ENCODE assay signal across 2 cellular contexts in the genomic region with DNA sequence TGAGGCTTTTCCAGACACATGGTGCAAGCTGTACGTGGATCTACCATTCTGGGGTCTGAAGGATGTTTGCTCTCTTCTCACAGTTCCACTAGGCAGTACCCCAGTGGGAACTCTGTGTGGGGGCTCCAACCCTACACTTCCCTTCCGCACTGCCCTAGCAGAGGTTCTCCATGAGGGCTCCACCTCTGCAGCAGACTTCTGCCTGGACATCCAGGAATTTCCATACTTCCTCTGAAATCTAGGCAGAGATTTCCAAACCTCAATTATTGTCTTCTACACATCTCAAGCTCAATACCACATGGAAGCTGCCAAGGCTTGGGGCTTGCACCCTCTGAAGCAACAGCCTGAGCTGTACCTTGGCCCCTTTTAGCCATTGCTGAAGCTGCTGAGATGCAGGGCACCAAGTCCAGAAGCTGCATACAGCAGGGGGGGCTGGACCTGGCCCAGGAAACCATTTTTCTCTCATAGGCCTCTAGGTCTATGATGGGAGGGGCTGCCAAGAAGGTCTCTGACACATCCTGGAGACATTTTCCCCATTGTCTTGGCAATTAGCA.
TF ChIP-seq lines count a peak whose summit lies in the region.

No MANE protein-coding gene starts in this region.

TF ChIP-seq in HepG2, 621 proteins besides CTCF, POLR2A, EP300 and RAD21:
- TF ChIP-seq HNRNPH1 (optimal IDR thresholded peaks at IDR 0.05; ENCODE audit: low read depth, low read length) (no peak), TEAD3 (CRISPR knock-in tag; optimal IDR thresholded peaks at IDR 0.05; ENCODE audit: borderline replicate concordance) (peak; percentile 11), TOPORS (CRISPR knock-in tag; IDR thresholded peaks at IDR 0.05) (peak; percentile 88), KDM3A (CRISPR knock-in tag; IDR thresholded peaks at IDR 0.05; ENCODE audit: low read depth) (no peak), CBX5 (CRISPR knock-in tag; IDR thresholded peaks at IDR 0.05; ENCODE audit: borderline replicate concordance) (0 out of 2 replicates have a peak, but pooled peaks have one; percentile 40)
- TF ChIP-seq, protein P1, sequence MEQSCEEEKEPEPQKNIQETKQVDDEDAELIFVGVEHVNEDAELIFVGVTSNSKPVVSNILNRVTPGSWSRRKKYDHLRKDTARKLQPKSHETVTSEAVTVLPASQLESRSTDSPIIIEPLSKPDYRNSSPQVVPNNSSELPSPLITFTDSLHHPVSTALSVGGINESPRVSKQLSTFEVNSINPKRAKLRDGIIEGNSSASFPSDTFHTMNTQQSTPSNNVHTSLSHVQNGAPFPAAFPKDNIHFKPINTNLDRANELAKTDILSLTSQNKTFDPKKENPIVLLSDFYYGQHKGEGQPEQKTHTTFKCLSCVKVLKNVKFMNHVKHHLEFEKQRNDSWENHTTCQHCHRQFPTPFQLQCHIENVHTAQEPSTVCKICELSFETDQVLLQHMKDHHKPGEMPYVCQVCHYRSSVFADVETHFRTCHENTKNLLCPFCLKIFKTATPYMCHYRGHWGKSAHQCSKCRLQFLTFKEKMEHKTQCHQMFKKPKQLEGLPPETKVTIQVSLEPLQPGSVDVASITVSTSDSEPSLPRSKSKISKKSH (CRISPR knock-in tag; IDR thresholded peaks at IDR 0.05; ENCODE audit: borderline replicate concordance): peak; percentile 75; the same call in 1 of the 2 replicates
- TF ChIP-seq, protein P2, sequence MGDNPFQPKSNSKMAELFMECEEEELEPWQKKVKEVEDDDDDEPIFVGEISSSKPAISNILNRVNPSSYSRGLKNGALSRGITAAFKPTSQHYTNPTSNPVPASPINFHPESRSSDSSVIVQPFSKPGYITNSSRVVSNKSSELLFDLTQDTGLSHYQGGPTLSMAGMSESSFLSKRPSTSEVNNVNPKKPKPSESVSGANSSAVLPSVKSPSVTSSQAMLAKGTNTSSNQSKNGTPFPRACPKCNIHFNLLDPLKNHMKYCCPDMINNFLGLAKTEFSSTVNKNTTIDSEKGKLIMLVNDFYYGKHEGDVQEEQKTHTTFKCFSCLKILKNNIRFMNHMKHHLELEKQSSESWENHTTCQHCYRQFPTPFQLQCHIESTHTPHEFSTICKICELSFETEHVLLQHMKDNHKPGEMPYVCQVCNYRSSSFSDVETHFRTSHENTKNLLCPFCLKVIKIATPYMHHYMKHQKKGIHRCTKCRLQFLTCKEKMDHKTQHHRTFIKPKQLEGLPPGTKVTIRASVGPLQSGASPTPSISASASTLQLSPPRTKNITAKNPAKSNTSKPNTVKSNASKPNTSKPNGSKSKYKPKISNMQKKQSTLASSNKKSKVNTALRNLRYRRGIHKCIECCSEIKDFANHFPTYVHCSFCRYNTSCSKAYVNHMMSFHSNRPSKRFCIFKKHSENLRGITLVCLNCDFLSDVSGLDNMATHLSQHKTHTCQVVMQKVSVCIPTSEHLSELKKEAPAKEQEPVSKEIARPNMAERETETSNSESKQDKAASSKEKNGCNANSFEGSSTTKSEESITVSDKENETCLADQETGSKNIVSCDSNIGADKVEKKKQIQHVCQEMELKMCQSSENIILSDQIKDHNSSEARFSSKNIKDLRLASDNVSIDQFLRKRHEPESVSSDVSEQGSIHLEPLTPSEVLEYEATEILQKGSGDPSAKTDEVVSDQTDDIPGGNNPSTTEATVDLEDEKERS (CRISPR knock-in tag; IDR thresholded peaks at IDR 0.05): peak; percentile 95
- TF ChIP-seq, protein P3, sequence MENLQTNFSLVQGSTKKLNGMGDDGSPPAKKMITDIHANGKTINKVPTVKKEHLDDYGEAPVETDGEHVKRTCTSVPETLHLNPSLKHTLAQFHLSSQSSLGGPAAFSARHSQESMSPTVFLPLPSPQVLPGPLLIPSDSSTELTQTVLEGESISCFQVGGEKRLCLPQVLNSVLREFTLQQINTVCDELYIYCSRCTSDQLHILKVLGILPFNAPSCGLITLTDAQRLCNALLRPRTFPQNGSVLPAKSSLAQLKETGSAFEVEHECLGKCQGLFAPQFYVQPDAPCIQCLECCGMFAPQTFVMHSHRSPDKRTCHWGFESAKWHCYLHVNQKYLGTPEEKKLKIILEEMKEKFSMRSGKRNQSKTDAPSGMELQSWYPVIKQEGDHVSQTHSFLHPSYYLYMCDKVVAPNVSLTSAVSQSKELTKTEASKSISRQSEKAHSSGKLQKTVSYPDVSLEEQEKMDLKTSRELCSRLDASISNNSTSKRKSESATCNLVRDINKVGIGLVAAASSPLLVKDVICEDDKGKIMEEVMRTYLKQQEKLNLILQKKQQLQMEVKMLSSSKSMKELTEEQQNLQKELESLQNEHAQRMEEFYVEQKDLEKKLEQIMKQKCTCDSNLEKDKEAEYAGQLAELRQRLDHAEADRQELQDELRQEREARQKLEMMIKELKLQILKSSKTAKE (CRISPR knock-in tag; IDR thresholded peaks at IDR 0.05; ENCODE audit: borderline replicate concordance): no peak

TF ChIP-seq in Ishikawa, 13 proteins besides CTCF, POLR2A, EP300 and RAD21:
- TF ChIP-seq, protein P4, sequence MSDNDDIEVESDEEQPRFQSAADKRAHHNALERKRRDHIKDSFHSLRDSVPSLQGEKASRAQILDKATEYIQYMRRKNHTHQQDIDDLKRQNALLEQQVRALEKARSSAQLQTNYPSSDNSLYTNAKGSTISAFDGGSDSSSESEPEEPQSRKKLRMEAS (IDR thresholded peaks at IDR 0.05): no peak
- TF ChIP-seq, protein P5, sequence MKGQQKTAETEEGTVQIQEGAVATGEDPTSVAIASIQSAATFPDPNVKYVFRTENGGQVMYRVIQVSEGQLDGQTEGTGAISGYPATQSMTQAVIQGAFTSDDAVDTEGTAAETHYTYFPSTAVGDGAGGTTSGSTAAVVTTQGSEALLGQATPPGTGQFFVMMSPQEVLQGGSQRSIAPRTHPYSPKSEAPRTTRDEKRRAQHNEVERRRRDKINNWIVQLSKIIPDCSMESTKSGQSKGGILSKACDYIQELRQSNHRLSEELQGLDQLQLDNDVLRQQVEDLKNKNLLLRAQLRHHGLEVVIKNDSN (IDR thresholded peaks at IDR 0.05): 0 out of 2 replicates have a peak, but pooled peaks have one; percentile 21
- TF ChIP-seq NFIC (IDR thresholded peaks at IDR 0.05) (no peak), TEAD4 (IDR thresholded peaks at IDR 0.05) (no peak)
- TF ChIP-seq, protein P6, sequence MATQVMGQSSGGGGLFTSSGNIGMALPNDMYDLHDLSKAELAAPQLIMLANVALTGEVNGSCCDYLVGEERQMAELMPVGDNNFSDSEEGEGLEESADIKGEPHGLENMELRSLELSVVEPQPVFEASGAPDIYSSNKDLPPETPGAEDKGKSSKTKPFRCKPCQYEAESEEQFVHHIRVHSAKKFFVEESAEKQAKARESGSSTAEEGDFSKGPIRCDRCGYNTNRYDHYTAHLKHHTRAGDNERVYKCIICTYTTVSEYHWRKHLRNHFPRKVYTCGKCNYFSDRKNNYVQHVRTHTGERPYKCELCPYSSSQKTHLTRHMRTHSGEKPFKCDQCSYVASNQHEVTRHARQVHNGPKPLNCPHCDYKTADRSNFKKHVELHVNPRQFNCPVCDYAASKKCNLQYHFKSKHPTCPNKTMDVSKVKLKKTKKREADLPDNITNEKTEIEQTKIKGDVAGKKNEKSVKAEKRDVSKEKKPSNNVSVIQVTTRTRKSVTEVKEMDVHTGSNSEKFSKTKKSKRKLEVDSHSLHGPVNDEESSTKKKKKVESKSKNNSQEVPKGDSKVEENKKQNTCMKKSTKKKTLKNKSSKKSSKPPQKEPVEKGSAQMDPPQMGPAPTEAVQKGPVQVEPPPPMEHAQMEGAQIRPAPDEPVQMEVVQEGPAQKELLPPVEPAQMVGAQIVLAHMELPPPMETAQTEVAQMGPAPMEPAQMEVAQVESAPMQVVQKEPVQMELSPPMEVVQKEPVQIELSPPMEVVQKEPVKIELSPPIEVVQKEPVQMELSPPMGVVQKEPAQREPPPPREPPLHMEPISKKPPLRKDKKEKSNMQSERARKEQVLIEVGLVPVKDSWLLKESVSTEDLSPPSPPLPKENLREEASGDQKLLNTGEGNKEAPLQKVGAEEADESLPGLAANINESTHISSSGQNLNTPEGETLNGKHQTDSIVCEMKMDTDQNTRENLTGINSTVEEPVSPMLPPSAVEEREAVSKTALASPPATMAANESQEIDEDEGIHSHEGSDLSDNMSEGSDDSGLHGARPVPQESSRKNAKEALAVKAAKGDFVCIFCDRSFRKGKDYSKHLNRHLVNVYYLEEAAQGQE (IDR thresholded peaks at IDR 0.05; ENCODE audit: low read depth): no peak
TF ChIP-seq in Ishikawa: peak in this region for 1.
